1 cellular context compared by ENCODE assay signal in genomic region chr17:82881900-82882714, GRCh38.
TF ChIP-seq lines count a peak whose summit lies in the region.

No MANE protein-coding gene starts in this region.

TF ChIP-seq in HepG2, 621 proteins besides CTCF, POLR2A, EP300 and RAD21 (continued from another document and continues in another):
- TF ChIP-seq TFAP4 (IDR thresholded peaks at IDR 0.05; ENCODE audit: borderline replicate concordance, low read depth) (peak; percentile 90; the same call in 1 of the 2 replicates), PRMT3 (CRISPR knock-in tag; IDR thresholded peaks at IDR 0.05; ENCODE audit: borderline replicate concordance, low read depth) (no peak), ZZZ3 (CRISPR knock-in tag; IDR thresholded peaks at IDR 0.05; ENCODE audit: borderline replicate concordance) (no peak), NFE2L2 (IDR thresholded peaks at IDR 0.05; ENCODE audit: low read length) (no peak), FOXO4 (CRISPR knock-in tag; conservative IDR thresholded peaks at IDR 0.05) (no peak), ZNF790 (CRISPR knock-in tag; IDR thresholded peaks at IDR 0.05; ENCODE audit: borderline replicate concordance) (no peak), ZNF34 (CRISPR knock-in tag; IDR thresholded peaks at IDR 0.05; ENCODE audit: borderline replicate concordance) (no peak), GABPA (IDR thresholded peaks at IDR 0.05; ENCODE audit: low read depth, low read length) (no peak), GABPA (CRISPR knock-in tag; IDR thresholded peaks at IDR 0.05; ENCODE audit: low read depth) (no peak), TCF12 (IDR thresholded peaks at IDR 0.05) (no peak), TCF12 (CRISPR knock-in tag; IDR thresholded peaks at IDR 0.05) (no peak), PITX1 (CRISPR knock-in tag; IDR thresholded peaks at IDR 0.05) (no peak), HNRNPL (IDR thresholded peaks at IDR 0.05; ENCODE audit: low read depth, low read length) (peak; percentile 83), ZNF44 (CRISPR knock-in tag; IDR thresholded peaks at IDR 0.05) (no peak), ZSCAN25 (CRISPR knock-in tag; IDR thresholded peaks at IDR 0.05) (peak; percentile 88; the same call in 1 of the 2 replicates), ZNF260 (CRISPR knock-in tag; IDR thresholded peaks at IDR 0.05; ENCODE audit: borderline replicate concordance, low read depth) (no peak), ZNF770 (CRISPR knock-in tag; IDR thresholded peaks at IDR 0.05) (no peak), MIXL1 (CRISPR knock-in tag; IDR thresholded peaks at IDR 0.05) (no peak), ZNF350 (CRISPR knock-in tag; IDR thresholded peaks at IDR 0.05; ENCODE audit: borderline replicate concordance, low read depth) (no peak), ZNF629 (CRISPR knock-in tag; conservative IDR thresholded peaks at IDR 0.05) (no peak), ZNF564 (CRISPR knock-in tag; IDR thresholded peaks at IDR 0.05) (no peak), ZFAT (CRISPR knock-in tag; conservative IDR thresholded peaks at IDR 0.05) (no peak), SP4 (CRISPR knock-in tag; IDR thresholded peaks at IDR 0.05) (no peak), ZBTB10 (CRISPR knock-in tag; IDR thresholded peaks at IDR 0.05; ENCODE audit: borderline replicate concordance) (no peak), RFXANK (CRISPR knock-in tag; IDR thresholded peaks at IDR 0.05) (no peak), ZMAT3 (CRISPR knock-in tag; conservative IDR thresholded peaks at IDR 0.05) (no peak; the same call in 1 of the 2 replicates), ZNF572 (CRISPR knock-in tag; IDR thresholded peaks at IDR 0.05) (no peak), ZNF839 (CRISPR knock-in tag; IDR thresholded peaks at IDR 0.05; ENCODE audit: borderline replicate concordance) (no peak), ATAD3A (CRISPR knock-in tag; IDR thresholded peaks at IDR 0.05) (no peak), HMG20A (CRISPR knock-in tag; IDR thresholded peaks at IDR 0.05; ENCODE audit: borderline replicate concordance) (0 out of 2 replicates have a peak, but pooled peaks have one; percentile 35), KMT2A (CRISPR knock-in tag; IDR thresholded peaks at IDR 0.05) (no peak), ZNF362 (CRISPR knock-in tag; IDR thresholded peaks at IDR 0.05; ENCODE audit: borderline replicate concordance) (no peak), ZNF616 (CRISPR knock-in tag; IDR thresholded peaks at IDR 0.05; ENCODE audit: low read depth) (no peak), ZNF766 (CRISPR knock-in tag; IDR thresholded peaks at IDR 0.05; ENCODE audit: borderline replicate concordance) (no peak), KMT2B (CRISPR knock-in tag; IDR thresholded peaks at IDR 0.05) (peak; percentile 53; the same call in 1 of the 2 replicates), HNF4A (CRISPR knock-in tag; IDR thresholded peaks at IDR 0.05) (peak; percentile 94), DPF2 (CRISPR knock-in tag; IDR thresholded peaks at IDR 0.05; ENCODE audit: borderline replicate concordance, low read depth) (peak; percentile 59; the same call in 1 of the 2 replicates), NFIB (CRISPR knock-in tag; IDR thresholded peaks at IDR 0.05; ENCODE audit: borderline replicate concordance) (no peak), MATR3 (CRISPR knock-in tag; IDR thresholded peaks at IDR 0.05) (no peak), PRDM15 (CRISPR knock-in tag; IDR thresholded peaks at IDR 0.05) (no peak)
- TF ChIP-seq, protein P1, sequence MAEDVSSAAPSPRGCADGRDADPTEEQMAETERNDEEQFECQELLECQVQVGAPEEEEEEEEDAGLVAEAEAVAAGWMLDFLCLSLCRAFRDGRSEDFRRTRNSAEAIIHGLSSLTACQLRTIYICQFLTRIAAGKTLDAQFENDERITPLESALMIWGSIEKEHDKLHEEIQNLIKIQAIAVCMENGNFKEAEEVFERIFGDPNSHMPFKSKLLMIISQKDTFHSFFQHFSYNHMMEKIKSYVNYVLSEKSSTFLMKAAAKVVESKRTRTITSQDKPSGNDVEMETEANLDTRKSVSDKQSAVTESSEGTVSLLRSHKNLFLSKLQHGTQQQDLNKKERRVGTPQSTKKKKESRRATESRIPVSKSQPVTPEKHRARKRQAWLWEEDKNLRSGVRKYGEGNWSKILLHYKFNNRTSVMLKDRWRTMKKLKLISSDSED (CRISPR knock-in tag; IDR thresholded peaks at IDR 0.05) = no peak
- TF ChIP-seq, protein P2, sequence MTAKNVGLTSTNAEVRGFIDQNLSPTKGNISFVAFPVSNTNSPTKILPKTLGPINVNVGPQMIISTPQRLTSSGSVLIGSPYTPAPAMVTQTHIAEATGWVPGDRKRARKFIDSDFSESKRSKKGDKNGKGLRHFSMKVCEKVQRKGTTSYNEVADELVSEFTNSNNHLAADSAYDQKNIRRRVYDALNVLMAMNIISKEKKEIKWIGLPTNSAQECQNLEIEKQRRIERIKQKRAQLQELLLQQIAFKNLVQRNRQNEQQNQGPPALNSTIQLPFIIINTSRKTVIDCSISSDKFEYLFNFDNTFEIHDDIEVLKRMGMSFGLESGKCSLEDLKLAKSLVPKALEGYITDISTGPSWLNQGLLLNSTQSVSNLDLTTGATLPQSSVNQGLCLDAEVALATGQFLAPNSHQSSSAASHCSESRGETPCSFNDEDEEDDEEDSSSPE (CRISPR knock-in tag; IDR thresholded peaks at IDR 0.05) = peak; percentile 43; the same call in 1 of the 2 replicates
- TF ChIP-seq, protein P3, sequence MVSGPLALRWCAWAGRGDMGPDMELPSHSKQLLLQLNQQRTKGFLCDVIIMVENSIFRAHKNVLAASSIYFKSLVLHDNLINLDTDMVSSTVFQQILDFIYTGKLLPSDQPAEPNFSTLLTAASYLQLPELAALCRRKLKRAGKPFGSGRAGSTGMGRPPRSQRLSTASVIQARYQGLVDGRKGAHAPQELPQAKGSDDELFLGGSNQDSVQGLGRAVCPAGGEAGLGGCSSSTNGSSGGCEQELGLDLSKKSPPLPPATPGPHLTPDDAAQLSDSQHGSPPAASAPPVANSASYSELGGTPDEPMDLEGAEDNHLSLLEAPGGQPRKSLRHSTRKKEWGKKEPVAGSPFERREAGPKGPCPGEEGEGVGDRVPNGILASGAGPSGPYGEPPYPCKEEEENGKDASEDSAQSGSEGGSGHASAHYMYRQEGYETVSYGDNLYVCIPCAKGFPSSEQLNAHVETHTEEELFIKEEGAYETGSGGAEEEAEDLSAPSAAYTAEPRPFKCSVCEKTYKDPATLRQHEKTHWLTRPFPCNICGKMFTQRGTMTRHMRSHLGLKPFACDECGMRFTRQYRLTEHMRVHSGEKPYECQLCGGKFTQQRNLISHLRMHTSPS (CRISPR knock-in tag; IDR thresholded peaks at IDR 0.05; ENCODE audit: low read depth) = peak; percentile 57; the same call in 1 of the 2 replicates
- TF ChIP-seq, protein P4, sequence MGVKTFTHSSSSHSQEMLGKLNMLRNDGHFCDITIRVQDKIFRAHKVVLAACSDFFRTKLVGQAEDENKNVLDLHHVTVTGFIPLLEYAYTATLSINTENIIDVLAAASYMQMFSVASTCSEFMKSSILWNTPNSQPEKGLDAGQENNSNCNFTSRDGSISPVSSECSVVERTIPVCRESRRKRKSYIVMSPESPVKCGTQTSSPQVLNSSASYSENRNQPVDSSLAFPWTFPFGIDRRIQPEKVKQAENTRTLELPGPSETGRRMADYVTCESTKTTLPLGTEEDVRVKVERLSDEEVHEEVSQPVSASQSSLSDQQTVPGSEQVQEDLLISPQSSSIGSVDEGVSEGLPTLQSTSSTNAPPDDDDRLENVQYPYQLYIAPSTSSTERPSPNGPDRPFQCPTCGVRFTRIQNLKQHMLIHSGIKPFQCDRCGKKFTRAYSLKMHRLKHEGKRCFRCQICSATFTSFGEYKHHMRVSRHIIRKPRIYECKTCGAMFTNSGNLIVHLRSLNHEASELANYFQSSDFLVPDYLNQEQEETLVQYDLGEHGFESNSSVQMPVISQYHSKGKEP (CRISPR knock-in tag; IDR thresholded peaks at IDR 0.05) = no peak
